1 cellular context compared by ENCODE assay signal in the genomic region with DNA sequence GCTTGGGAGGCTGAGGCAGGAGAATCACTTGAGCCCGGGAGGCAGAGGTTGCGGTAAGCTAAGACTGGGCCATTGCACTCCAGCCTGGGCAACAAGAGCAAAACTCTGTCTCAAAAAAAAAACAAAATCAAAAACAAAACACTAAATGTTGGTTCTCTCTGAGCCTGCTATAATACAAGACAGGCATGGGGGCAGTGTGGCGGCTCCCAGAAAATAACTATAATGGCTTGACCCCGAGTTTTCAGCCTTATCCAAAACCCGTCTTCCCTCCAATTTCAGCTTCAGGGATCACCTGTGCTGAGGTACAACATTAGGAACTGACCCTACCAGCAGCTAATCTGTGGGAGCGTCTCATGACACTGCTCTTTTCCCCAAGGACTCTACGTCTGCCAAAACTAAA.
TF ChIP-seq lines count a peak whose summit lies in the region.

No MANE protein-coding gene starts in this region.

TF ChIP-seq in GM12878, 131 proteins besides CTCF, POLR2A, EP300 and RAD21:
- TF ChIP-seq HSF1 (IDR thresholded peaks at IDR 0.05; ENCODE audit: low read depth, low read length) = no peak
- TF ChIP-seq, protein P1, sequence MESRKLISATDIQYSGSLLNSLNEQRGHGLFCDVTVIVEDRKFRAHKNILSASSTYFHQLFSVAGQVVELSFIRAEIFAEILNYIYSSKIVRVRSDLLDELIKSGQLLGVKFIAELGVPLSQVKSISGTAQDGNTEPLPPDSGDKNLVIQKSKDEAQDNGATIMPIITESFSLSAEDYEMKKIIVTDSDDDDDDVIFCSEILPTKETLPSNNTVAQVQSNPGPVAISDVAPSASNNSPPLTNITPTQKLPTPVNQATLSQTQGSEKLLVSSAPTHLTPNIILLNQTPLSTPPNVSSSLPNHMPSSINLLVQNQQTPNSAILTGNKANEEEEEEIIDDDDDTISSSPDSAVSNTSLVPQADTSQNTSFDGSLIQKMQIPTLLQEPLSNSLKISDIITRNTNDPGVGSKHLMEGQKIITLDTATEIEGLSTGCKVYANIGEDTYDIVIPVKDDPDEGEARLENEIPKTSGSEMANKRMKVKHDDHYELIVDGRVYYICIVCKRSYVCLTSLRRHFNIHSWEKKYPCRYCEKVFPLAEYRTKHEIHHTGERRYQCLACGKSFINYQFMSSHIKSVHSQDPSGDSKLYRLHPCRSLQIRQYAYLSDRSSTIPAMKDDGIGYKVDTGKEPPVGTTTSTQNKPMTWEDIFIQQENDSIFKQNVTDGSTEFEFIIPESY (IDR thresholded peaks at IDR 0.05) = no peak
- peak; percentile 21 for TF ChIP-seq MEF2B (IDR thresholded peaks at IDR 0.05; ENCODE audit: partially characterized antibody, poor library complexity, severe bottlenecking)
- no peak for TF ChIP-seq NR2C2 (IDR thresholded peaks at IDR 0.05; ENCODE audit: borderline replicate concordance, control insufficient read depth, insufficient read length, low read depth)
- no peak for TF ChIP-seq EZH2 (IDR thresholded peaks at IDR 0.05; ENCODE audit: borderline replicate concordance, control insufficient read depth, low read depth, low read length)
- no peak for TF ChIP-seq ZNF217 (IDR thresholded peaks at IDR 0.05)
- no peak for TF ChIP-seq IKZF1 (conservative IDR thresholded peaks at IDR 0.05)
- TF ChIP-seq CBX5 (IDR thresholded peaks at IDR 0.05; ENCODE audit: low read depth) = no peak
- no peak for TF ChIP-seq E2F4 (IDR thresholded peaks at IDR 0.05; ENCODE audit: low read depth, low read length)
- no peak for TF ChIP-seq HDGF (IDR thresholded peaks at IDR 0.05)
- no peak for TF ChIP-seq RCOR1 (conservative IDR thresholded peaks at IDR 0.05; ENCODE audit: low read depth, low read length)
- no peak for TF ChIP-seq BCLAF1 (IDR thresholded peaks at IDR 0.05)
- peak; percentile 40; the same call in 1 of the 2 replicates for TF ChIP-seq MLLT1 (IDR thresholded peaks at IDR 0.05)
- TF ChIP-seq RBBP5 (conservative IDR thresholded peaks at IDR 0.05) = no peak
- no peak for TF ChIP-seq SIX5 (IDR thresholded peaks at IDR 0.05; ENCODE audit: low read depth, low read length, severe bottlenecking)
- TF ChIP-seq USF2 (IDR thresholded peaks at IDR 0.05; ENCODE audit: borderline replicate concordance, low read depth, low read length) = no peak
